In genomic region chr21:33481314-33481943, GRCh38 we compare ENCODE assay signal across 14 cellular contexts. TPM values are rescaled to one million over a fixed set of nuclear protein-coding genes. Genes with fewer than 3 reads are reported as not detected.
DNase-seq lines count a peak whose midpoint lies in the region; ATAC-seq, FAIRE-seq and TF ChIP-seq lines count a peak whose summit lies in the region.
"Had no signal": no experiment of that assay in that cellular context is flagged by ENCODE, and none has a peak within 500 bp of the region (broad histone marks: within the 10 kb centered on the region; RNA-seq: fewer than 3 reads in every experiment).

No MANE protein-coding gene starts in this region.

- ATAC-seq in HG03378 (IDR thresholded peaks at IDR 0.05; ENCODE audit: unreplicated experiment) (no peak), GM18498 (IDR thresholded peaks at IDR 0.05; ENCODE audit: unreplicated experiment) (no peak)

- no peak for TF ChIP-seq CTCF in DOHH2 (IDR thresholded peaks at IDR 0.05; ENCODE audit: low read depth, low read length, poor library complexity, severe bottlenecking)
- no peak for TF ChIP-seq CTCF in HFFc6 (IDR thresholded peaks at IDR 0.05)
- no peak for TF ChIP-seq CTCF in astrocyte (IDR thresholded peaks at IDR 0.05; ENCODE audit: insufficient read depth, low read depth, low read length)
- TF ChIP-seq CTCF in nephron (IDR thresholded peaks at IDR 0.05; ENCODE audit: unreplicated experiment in 3 of 3) = no peak

- DNase-seq in HFFc6 = no peak
- no peak for DNase-seq in astrocyte (ENCODE audit: low read depth)
- no peak for DNase-seq in AML-193 (lab: John Stamatoyannopoulos, UW)
- DNase-seq in MG63 = no peak
- DNase-seq: Calu3, foreskin fibroblast, MM.1S, small intestine, trophoblast cell had no signal

- peak overlapping the region; percentile 61; the same call in 1 of the 2 replicates for H3K4me2 ChIP-seq in DOHH2 (ENCODE audit: low read length)
- H3K4me2 ChIP-seq in astrocyte (ENCODE audit: low read length) = no peak overlapping the region

- no peaks in the 10 kb centered on the region for H3K9me3 Mint-ChIP-seq in HFFc6
- no peaks in the 10 kb centered on the region for H3K9me3 Mint-ChIP-seq in astrocyte (ENCODE audit: unreplicated experiment)
- H3K9me3 Mint-ChIP-seq in nephron = no peaks in the 10 kb centered on the region

- no peak overlapping the region for H3K9ac ChIP-seq in astrocyte (ENCODE audit: low read length)

- H3K9me3 ChIP-seq in DOHH2 (ENCODE audit: control insufficient read depth, insufficient read depth, low read length) = no peaks in the 10 kb centered on the region
- no peaks in the 10 kb centered on the region for H3K9me3 ChIP-seq in astrocyte (ENCODE audit: insufficient read depth, low read depth, low read length)
- H3K9me3 ChIP-seq in MG63 = no peaks in the 10 kb centered on the region

- H3K4me3 ChIP-seq in DOHH2 (ENCODE audit: low read length) (no peak overlapping the region), astrocyte (ENCODE audit: insufficient read depth, low read depth, low read length) (no peak overlapping the region), MG63 (no peak overlapping the region)

- H3K4me1 Mint-ChIP-seq in HFFc6 (ENCODE audit: low read depth) = peaks cover 19% of the 10 kb centered on the region
- H3K4me1 Mint-ChIP-seq in astrocyte (ENCODE audit: low read depth, unreplicated experiment) = peaks cover 11% of the 10 kb centered on the region
- H3K4me1 Mint-ChIP-seq in nephron = peaks cover 15% of the 10 kb centered on the region

- peaks cover 2% of the 10 kb centered on the region; the same call in 1 of the 2 replicates for H3F3A ChIP-seq in DOHH2 (ENCODE audit: control insufficient read depth, insufficient read depth)

- H4K20me1 ChIP-seq in DOHH2 (ENCODE audit: control insufficient read depth, insufficient read depth, low read depth, low read length) (no peaks in the 10 kb centered on the region), astrocyte (ENCODE audit: insufficient read depth, low read length) (peaks cover 7% of the 10 kb centered on the region)

- H3K36me3 ChIP-seq in DOHH2 (ENCODE audit: control insufficient read depth, low read length) (0 out of 2 replicates have a peak, but pooled peaks cover 2% of the 10 kb centered on the region), astrocyte (ENCODE audit: insufficient read depth, low read length) (no peaks in the 10 kb centered on the region), MG63 (no peaks in the 10 kb centered on the region)

- peak overlapping the region; percentile 96 for H3K4me3 Mint-ChIP-seq in HFFc6
- peak overlapping the region; percentile 95 for H3K4me3 Mint-ChIP-seq in astrocyte (ENCODE audit: unreplicated experiment)
- H3K4me3 Mint-ChIP-seq in nephron = peak overlapping the region; percentile 86 to 95 (median 92)

- H2AFZ ChIP-seq in astrocyte (ENCODE audit: low read depth, low read length) = no peak overlapping the region

- H3K4me1 ChIP-seq in DOHH2 (ENCODE audit: control insufficient read depth, low read length) (peaks cover 13% of the 10 kb centered on the region), astrocyte (ENCODE audit: insufficient read depth, low read length) (peaks cover 9% of the 10 kb centered on the region)

- peaks cover 4% of the 10 kb centered on the region for H3K27me3 Mint-ChIP-seq in HFFc6 (ENCODE audit: insufficient read depth)
- no peaks in the 10 kb centered on the region for H3K27me3 Mint-ChIP-seq in astrocyte (ENCODE audit: low read depth, unreplicated experiment)
- H3K27me3 Mint-ChIP-seq in nephron (ENCODE audit: low read depth) = no peaks in the 10 kb centered on the region

- H3K9me2 ChIP-seq in DOHH2 (replicated peaks; ENCODE audit: control insufficient read depth, low read length) = no peaks in the 10 kb centered on the region

- no peak for FAIRE-seq in astrocyte (lab: Jason Lieb, UNC)
- FAIRE-seq: keratinocyte, small intestine had no signal

- no peaks in the 10 kb centered on the region for H3K27me3 ChIP-seq in DOHH2 (ENCODE audit: control insufficient read depth, low read length)
- H3K27me3 ChIP-seq in astrocyte (ENCODE audit: insufficient read depth, low read length) = no peaks in the 10 kb centered on the region
- no peaks in the 10 kb centered on the region for H3K27me3 ChIP-seq in MG63

- no peak overlapping the region for H3K27ac ChIP-seq in DOHH2 (ENCODE audit: low read depth, low read length)
- no peak overlapping the region for H3K27ac ChIP-seq in astrocyte (ENCODE audit: low read depth, low read length)

- H3K79me2 ChIP-seq in DOHH2 (ENCODE audit: control insufficient read depth, low read length) = peaks cover 25% of the 10 kb centered on the region
- H3K79me2 ChIP-seq in astrocyte (ENCODE audit: insufficient read depth, low read length) = peaks cover 19% of the 10 kb centered on the region

- H3K36me3 Mint-ChIP-seq in HFFc6 (ENCODE audit: low read depth) (no peaks in the 10 kb centered on the region), astrocyte (ENCODE audit: low read depth, unreplicated experiment) (no peaks in the 10 kb centered on the region), nephron (ENCODE audit: low read depth) (no peaks in the 10 kb centered on the region)

- H3K27ac Mint-ChIP-seq in HFFc6 (no peak overlapping the region), astrocyte (ENCODE audit: unreplicated experiment) (peak overlapping the region; percentile 26), nephron (no peak overlapping the region)

RNA-seq across cellular contexts. Expression of gene TMEM50B, which starts 1.7 kb away (rescaled TPM):
- total RNA-seq in HFFc6 (2021; fragmentation: NEBNext Ultra II Directional; extraction: Animal tissue kit (Norgen Biotek cat#: 25700)) = 10 to 100 TPM; 22.9 to 30.3 (median 24.5) TPM
- 23.1 and 29.7 TPM in 2 replicates for total RNA-seq in astrocyte
- total RNA-seq in MG63 (2014; rRNA removed; shearing (Covaris generic); ENCODE audit: low replicate concordance) = 14.3 and 16.3 TPM in 2 replicates

RNA-seq across cellular contexts. Expression of gene DNAJC28, which starts 10.1 kb away (rescaled TPM):
- total RNA-seq in HFFc6 (2021; fragmentation: NEBNext Ultra II Directional; extraction: Animal tissue kit (Norgen Biotek cat#: 25700)) = 1 to 10 TPM in 5 of 6 experiments, under 1 TPM in 1; 0.91 to 2.2 (median 1.2) TPM
- 2.1 and 2.4 TPM in 2 replicates for total RNA-seq in astrocyte
- total RNA-seq in MG63 (2014; rRNA removed; shearing (Covaris generic); ENCODE audit: low replicate concordance) = 0.72 and 1.1 TPM in 2 replicates
